23 cellular contexts compared by ENCODE assay signal in the genomic region with DNA sequence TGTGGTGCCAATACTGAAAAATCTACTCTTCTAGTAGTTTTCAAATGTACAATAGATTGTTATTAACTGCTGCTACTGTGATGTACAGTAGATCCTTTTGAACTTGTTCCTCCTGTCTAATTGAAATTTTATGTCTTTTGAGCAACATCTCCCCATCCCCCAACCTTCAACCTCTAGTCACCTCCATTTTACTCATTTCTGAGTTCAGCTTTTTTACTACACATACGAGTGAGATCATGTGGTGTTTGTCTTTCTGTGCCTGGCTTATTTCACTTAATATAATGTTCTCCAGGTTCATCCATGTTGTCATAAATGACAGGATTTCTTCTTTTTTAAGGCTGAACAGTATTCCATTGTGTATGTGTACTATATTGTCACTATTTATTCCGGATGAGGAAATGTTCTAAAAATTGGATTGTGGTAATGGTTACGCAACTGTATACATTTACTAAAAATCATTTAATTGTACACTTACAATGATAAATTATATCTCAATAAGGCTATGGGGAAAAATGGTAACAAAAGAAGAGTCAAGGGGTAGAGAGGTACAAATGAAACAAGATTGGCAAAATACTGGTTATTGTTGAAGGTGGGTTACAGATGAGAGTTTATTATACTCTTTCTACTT.
DNase-seq lines count a peak whose midpoint lies in the region; ATAC-seq lines count a peak whose summit lies in the region.
"Had no signal": no experiment of that assay in that cellular context is flagged by ENCODE, and none has a peak within 500 bp of the region (broad histone marks: within the 10 kb centered on the region; RNA-seq: fewer than 3 reads in every experiment).

No MANE protein-coding gene starts in this region.

- H3K27ac Mint-ChIP-seq in activated CD4-positive, alpha-beta memory T cell treated with anti-CD3 and anti-CD28 coated beads for 36 hours: peak overlapping the region; percentile 44
- no peak overlapping the region for H3K27ac Mint-ChIP-seq in activated CD4-positive, alpha-beta memory T cell treated with anti-CD3 and anti-CD28 coated beads, Interleukin-2, amount 10 ng/mL, durations not matched to agents 7 days and 5 days
- H3K27ac Mint-ChIP-seq in CD8-positive, alpha-beta memory T cell: peak overlapping the region; percentile 1 to 75 (median 51)
- H3K27ac Mint-ChIP-seq in T-cell: peak overlapping the region; percentile 35 to 65
- peak overlapping the region in 8 of 9 donors; percentile 2 to 96 (median 75) for H3K27ac Mint-ChIP-seq in naive thymus-derived CD4-positive, alpha-beta T cell

- peaks cover 10% of the 10 kb centered on the region for H3K9me3 Mint-ChIP-seq in activated CD4-positive, alpha-beta memory T cell treated with anti-CD3 and anti-CD28 coated beads for 36 hours
- H3K9me3 Mint-ChIP-seq in activated CD4-positive, alpha-beta memory T cell treated with anti-CD3 and anti-CD28 coated beads, Interleukin-2, amount 10 ng/mL, durations not matched to agents 7 days and 5 days: peaks cover 9% of the 10 kb centered on the region
- peaks cover 2 to 14% (median 6%) of the 10 kb centered on the region in 5 donors for H3K9me3 Mint-ChIP-seq in CD8-positive, alpha-beta memory T cell
- H3K9me3 Mint-ChIP-seq in T-cell: peaks cover 0 to 6% (median 4%) of the 10 kb centered on the region in 3 donors
- peaks cover 0 to 26% (median 11%) of the 10 kb centered on the region in 11 donors for H3K9me3 Mint-ChIP-seq in naive thymus-derived CD4-positive, alpha-beta T cell

- no peaks in the 10 kb centered on the region for H3K9me3 ChIP-seq in CD8-positive, alpha-beta memory T cell (ENCODE audit: low read length)
- H3K9me3 ChIP-seq in naive thymus-derived CD4-positive, alpha-beta T cell (ENCODE audit: control insufficient read depth in 2 of 3, low read length in 3 of 3): no peaks in the 10 kb centered on the region
- H3K9me3 ChIP-seq: colonic mucosa, psoas muscle, upper lobe of left lung had no signal

- peaks cover 25% of the 10 kb centered on the region for H3K36me3 Mint-ChIP-seq in activated CD4-positive, alpha-beta memory T cell treated with anti-CD3 and anti-CD28 coated beads for 36 hours
- H3K36me3 Mint-ChIP-seq in activated CD4-positive, alpha-beta memory T cell treated with anti-CD3 and anti-CD28 coated beads, Interleukin-2, amount 10 ng/mL, durations not matched to agents 7 days and 5 days (ENCODE audit: low read depth): peaks cover 75% of the 10 kb centered on the region
- peaks cover 7 to 19% (median 13%) of the 10 kb centered on the region in 3 donors for H3K36me3 Mint-ChIP-seq in CD8-positive, alpha-beta memory T cell
- H3K36me3 Mint-ChIP-seq in T-cell: peaks cover 27% of the 10 kb centered on the region
- H3K36me3 Mint-ChIP-seq in naive thymus-derived CD4-positive, alpha-beta T cell: peaks cover 3 to 62% (median 30%) of the 10 kb centered on the region in 5 donors

- H3K27me3 ChIP-seq in CD8-positive, alpha-beta memory T cell (ENCODE audit: insufficient read depth, low read length, poor library complexity, severe bottlenecking): no peaks in the 10 kb centered on the region
- H3K27me3 ChIP-seq in naive thymus-derived CD4-positive, alpha-beta T cell (ENCODE audit: control insufficient read depth in 2 of 2, insufficient read depth in 2 of 2, low read length in 2 of 2): no peaks in the 10 kb centered on the region
- H3K27me3 ChIP-seq: colonic mucosa, upper lobe of left lung had no signal

- H3K4me1 Mint-ChIP-seq in activated CD4-positive, alpha-beta memory T cell treated with anti-CD3 and anti-CD28 coated beads for 36 hours (ENCODE audit: low read depth): peaks cover 63% of the 10 kb centered on the region
- peaks cover 60% of the 10 kb centered on the region for H3K4me1 Mint-ChIP-seq in activated CD4-positive, alpha-beta memory T cell treated with anti-CD3 and anti-CD28 coated beads, Interleukin-2, amount 10 ng/mL, durations not matched to agents 7 days and 5 days
- H3K4me1 Mint-ChIP-seq in CD8-positive, alpha-beta memory T cell: peaks cover 57 to 61% (median 58%) of the 10 kb centered on the region in 3 donors
- H3K4me1 Mint-ChIP-seq in T-cell: peaks cover 57 to 70% (median 58%) of the 10 kb centered on the region in 3 donors
- H3K4me1 Mint-ChIP-seq in naive thymus-derived CD4-positive, alpha-beta T cell: peaks cover 43 to 70% (median 53%) of the 10 kb centered on the region in 7 donors

- no peak overlapping the region for H3K4me3 Mint-ChIP-seq in activated CD4-positive, alpha-beta memory T cell treated with anti-CD3 and anti-CD28 coated beads for 36 hours
- H3K4me3 Mint-ChIP-seq in activated CD4-positive, alpha-beta memory T cell treated with anti-CD3 and anti-CD28 coated beads, Interleukin-2, amount 10 ng/mL, durations not matched to agents 7 days and 5 days: no peak overlapping the region
- H3K4me3 Mint-ChIP-seq in CD8-positive, alpha-beta memory T cell: peak overlapping the region in 1 of 7 donors; percentile 8
- peak overlapping the region in 1 of 3 donors; percentile 10 for H3K4me3 Mint-ChIP-seq in T-cell
- H3K4me3 Mint-ChIP-seq in naive thymus-derived CD4-positive, alpha-beta T cell: peak overlapping the region in 5 of 10 donors; percentile 4 to 96 (median 8)

- CTCF ChIA-PET in activated CD4-positive, alpha-beta memory T cell treated with anti-CD3 and anti-CD28 coated beads for 36 hours (lab: Charles Lee): no interaction called here
- CTCF ChIA-PET in activated CD4-positive, alpha-beta memory T cell treated with anti-CD3 and anti-CD28 coated beads, Interleukin-2, amount 10 ng/mL, durations not matched to agents 7 days and 5 days (lab: Charles Lee): no interaction called here
- CTCF ChIA-PET in CD8-positive, alpha-beta memory T cell (lab: Charles Lee): no interaction called here
- CTCF ChIA-PET in T-cell (lab: Charles Lee): no interaction called here
- CTCF ChIA-PET in naive thymus-derived CD4-positive, alpha-beta T cell (lab: Charles Lee): no interaction called here

- no peaks in the 10 kb centered on the region for H3K36me3 ChIP-seq in CD8-positive, alpha-beta memory T cell (ENCODE audit: insufficient read depth, low read length)
- no peaks in the 10 kb centered on the region for H3K36me3 ChIP-seq in naive thymus-derived CD4-positive, alpha-beta T cell (ENCODE audit: control insufficient read depth in 2 of 3, insufficient read depth in 3 of 3, low read length in 3 of 3)
- H3K36me3 ChIP-seq: colonic mucosa, upper lobe of left lung had no signal

- peaks cover 44% of the 10 kb centered on the region for H3K4me1 ChIP-seq in CD8-positive, alpha-beta memory T cell (ENCODE audit: insufficient read depth, low read length)
- H3K4me1 ChIP-seq in naive thymus-derived CD4-positive, alpha-beta T cell (ENCODE audit: control insufficient read depth in 2 of 2, insufficient read depth in 2 of 2, low read length in 2 of 2): peaks cover 37 to 38% of the 10 kb centered on the region in 2 donors
- H3K4me1 ChIP-seq: colonic mucosa had no signal

- POLR2A ChIA-PET in activated CD4-positive, alpha-beta memory T cell treated with anti-CD3 and anti-CD28 coated beads for 36 hours (lab: Charles Lee): no interaction called here
- POLR2A ChIA-PET in activated CD4-positive, alpha-beta memory T cell treated with anti-CD3 and anti-CD28 coated beads, Interleukin-2, amount 10 ng/mL, durations not matched to agents 7 days and 5 days (lab: Charles Lee): no interaction called here
- POLR2A ChIA-PET in CD8-positive, alpha-beta memory T cell (lab: Charles Lee): no interaction called here
- POLR2A ChIA-PET in T-cell (lab: Charles Lee): interaction anchor here in 1 of 2 donors (0.6 kb wide), 1 partner anchor 9 kb away, joined by 3 read pairs; no protein-coding TSS in a partner anchor
- POLR2A ChIA-PET in naive thymus-derived CD4-positive, alpha-beta T cell (lab: Charles Lee): no interaction called here

- ATAC-seq in T-cell (replicated peaks in 1 of 4) (no peak), HG03521 (IDR thresholded peaks at IDR 0.05; ENCODE audit: unreplicated experiment) (no peak)
- no peak for ATAC-seq in naive thymus-derived CD4-positive, alpha-beta T cell
- ATAC-seq: HCT116, psoas muscle had no signal

- no peaks in the 10 kb centered on the region for H3K27me3 Mint-ChIP-seq in activated CD4-positive, alpha-beta memory T cell treated with anti-CD3 and anti-CD28 coated beads for 36 hours
- no peaks in the 10 kb centered on the region for H3K27me3 Mint-ChIP-seq in activated CD4-positive, alpha-beta memory T cell treated with anti-CD3 and anti-CD28 coated beads, Interleukin-2, amount 10 ng/mL, durations not matched to agents 7 days and 5 days
- H3K27me3 Mint-ChIP-seq in CD8-positive, alpha-beta memory T cell: no peaks in the 10 kb centered on the region
- no peaks in the 10 kb centered on the region for H3K27me3 Mint-ChIP-seq in T-cell
- no peaks in the 10 kb centered on the region for H3K27me3 Mint-ChIP-seq in naive thymus-derived CD4-positive, alpha-beta T cell

- H3K4me3 ChIP-seq in CD8-positive, alpha-beta memory T cell (ENCODE audit: low read length): no peak overlapping the region
- no peak overlapping the region for H3K4me3 ChIP-seq in naive thymus-derived CD4-positive, alpha-beta T cell (ENCODE audit: low read length)
- H3K4me3 ChIP-seq: colonic mucosa, PC-9, psoas muscle, upper lobe of left lung had no signal

- no peak overlapping the region for H3K27ac ChIP-seq in CD8-positive, alpha-beta memory T cell (ENCODE audit: low read depth, low read length)
- H3K27ac ChIP-seq in naive thymus-derived CD4-positive, alpha-beta T cell (ENCODE audit: low read depth, low read length): no peak overlapping the region
- H3K27ac ChIP-seq: colonic mucosa, PC-9, psoas muscle, upper lobe of left lung had no signal

- DNase-seq in activated CD4-positive, alpha-beta memory T cell treated with anti-CD3 and anti-CD28 coated beads for 36 hours: no peak
- DNase-seq in activated CD4-positive, alpha-beta memory T cell treated with anti-CD3 and anti-CD28 coated beads, Interleukin-2, amount 10 ng/mL, durations not matched to agents 7 days and 5 days: no peak
- no peak for DNase-seq in CD8-positive, alpha-beta memory T cell
- DNase-seq in T-cell (no peak), NCI-H2107 treated with DMSO at 0.1 percent for 48 hours (lab: John Stamatoyannopoulos, UW; ENCODE audit: unreplicated experiment) (no peak), DMS79 (lab: John Stamatoyannopoulos, UW) (no peak)
- no peak for DNase-seq in naive thymus-derived CD4-positive, alpha-beta T cell
- DNase-seq: amniotic stem cell; Calu3; colonic mucosa; effector memory CD4-positive, alpha-beta T cell; erythroblast; head of caudate nucleus; NCI-H2081; NCI-H774; nucleus accumbens; PC-9; psoas muscle; SHP77; substantia nigra; upper lobe of left lung had no signal

- intact Hi-C loops in activated CD4-positive, alpha-beta memory T cell treated with anti-CD3 and anti-CD28 coated beads for 36 hours (cut with micrococcal nuclease): no loop called here
- intact Hi-C loops in naive thymus-derived CD4-positive, alpha-beta T cell (cut with micrococcal nuclease): no loop called here
